In genomic region chr7:30423793-30424505, GRCh38 we compare ENCODE assay signal across 17 cellular contexts.
"Had no signal": no experiment of that assay in that cellular context is flagged by ENCODE, and none has a peak within 500 bp of the region (broad histone marks: within the 10 kb centered on the region; RNA-seq: fewer than 3 reads in every experiment).

No MANE protein-coding gene starts in this region.

- ATAC-seq: mucosa of descending colon; naive thymus-derived CD4-positive, alpha-beta T cell; WTC11 had no signal

- H3K27me3 ChIP-seq: brain microvascular endothelial cell, upper lobe of left lung had no signal

- DNase-seq: activated CD4-positive, alpha-beta T cell treated with anti-CD3 and anti-CD28 coated beads, Interleukin-2, amount 50 U/mL, for 1 hour; activated effector memory CD4-positive, alpha-beta T cell treated with anti-CD3 and anti-CD28 coated beads, Interleukin-2, amount 50 U/mL, for 16 hours; activated T-cell treated with anti-CD3 and anti-CD28 coated beads, Interleukin-2, amount 50 U/mL, for 1 hour; anterior cingulate cortex; brain microvascular endothelial cell; cortex of kidney; effector CD4-positive, alpha-beta T cell; foreskin fibroblast; hippocampal formation; left ventricle myocardium inferior; mucosa of descending colon; naive thymus-derived CD4-positive, alpha-beta T cell; posterior cingulate gyrus; stimulated activated CD4-positive, alpha-beta T cell treated with anti-CD3 and anti-CD28 coated beads, Interleukin-4, amount 100 ng/mL, for 24 hours; stimulated activated naive CD8-positive, alpha-beta T cell treated with anti-CD3 and anti-CD28 coated beads, Interleukin-15, Interleukin-2, amounts not matched to agents 100 U/mL and 50 U/mL, for 24 hours; upper lobe of left lung had no signal

- H3K4me3 ChIP-seq: left ventricle myocardium inferior, mucosa of descending colon, upper lobe of left lung had no signal

- H3K9me3 ChIP-seq: left ventricle myocardium inferior, mucosa of descending colon, upper lobe of left lung had no signal

- H3K27ac Mint-ChIP-seq: WTC11 had no signal

- H3K4me3 Mint-ChIP-seq: naive thymus-derived CD4-positive, alpha-beta T cell; WTC11 had no signal

- H3K27ac ChIP-seq: brain microvascular endothelial cell, left ventricle myocardium inferior, upper lobe of left lung had no signal

- H3K27me3 Mint-ChIP-seq: naive thymus-derived CD4-positive, alpha-beta T cell had no signal
